ENCODE assay signal across 8 cellular contexts in the genomic region with DNA sequence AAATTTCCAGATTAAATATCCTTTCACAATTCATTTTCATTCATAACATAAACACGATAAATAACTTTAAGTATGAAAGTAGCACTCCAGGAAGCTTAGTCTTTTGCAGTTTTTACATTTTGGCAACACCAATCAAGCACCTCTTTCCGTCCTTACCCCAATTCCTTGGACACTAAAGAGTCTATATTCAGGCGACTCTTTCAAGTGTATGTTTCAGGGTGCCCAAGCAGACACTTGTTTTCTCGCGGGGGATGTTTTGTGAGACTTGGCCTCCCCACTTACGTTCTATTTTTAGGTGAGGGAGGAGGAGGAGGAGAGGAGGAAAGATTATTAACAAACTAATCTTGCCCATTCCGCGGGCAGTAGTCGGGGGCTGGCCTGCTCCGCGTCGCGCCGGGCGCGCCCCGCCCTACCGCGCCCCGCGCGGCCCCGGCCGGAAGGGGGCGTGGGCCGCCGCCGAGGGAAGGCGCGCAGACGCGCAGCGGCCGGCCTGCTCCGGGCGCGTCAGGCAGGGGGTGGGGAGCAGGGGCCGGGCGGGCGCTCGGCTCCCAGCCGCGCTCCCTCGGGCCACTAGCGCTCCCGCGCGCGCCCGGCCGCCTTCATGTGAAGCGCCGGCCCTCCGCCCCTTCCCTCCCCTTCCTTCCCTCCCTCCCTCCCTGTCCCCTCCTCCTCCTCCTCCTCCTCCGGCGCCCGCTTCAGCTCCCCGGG. TPM values are rescaled to one million over a fixed set of nuclear protein-coding genes. Genes with fewer than 3 reads are reported as not detected.
DNase-seq lines count a peak whose midpoint lies in the region; ATAC-seq and TF ChIP-seq lines count a peak whose summit lies in the region.

A gene (plus strand): TSS at position 473 of the 708 bp plus-strand sequence. CDS start 337 bp downstream, outside the sequence.

- ATAC-seq in GM18861 (IDR thresholded peaks at IDR 0.05; ENCODE audit: unreplicated experiment) = peak; percentile 85
- ATAC-seq in HG03097 (IDR thresholded peaks at IDR 0.05; ENCODE audit: low FRiP score, unreplicated experiment) = peak; percentile 83
- ATAC-seq in left lobe of liver = peak; percentile 91

- H3K27ac ChIP-seq in coronary artery = peak within 1 kb of the TSS; percentile 95 to 99

- no peak for TF ChIP-seq CTCF in coronary artery (IDR thresholded peaks at IDR 0.05)

- peak within 1 kb of the TSS; percentile 86 for H3K4me3 ChIP-seq in coronary artery

- DNase-seq in AG08396 (ENCODE audit: low spot score) = peak; percentile 98
- peak; percentile 79 for DNase-seq in NCI-H345 (lab: John Stamatoyannopoulos, UW)
- peak; percentile 50 to 54 for DNase-seq in activated CD4-positive, alpha-beta T cell treated with anti-CD3 and anti-CD28 coated beads for 4 hours
- DNase-seq in coronary artery (ENCODE audit: low spot score) = no peak
- peak; percentile 90 for DNase-seq in left lobe of liver (ENCODE audit: low spot score)
- DNase-seq in stimulated activated CD4-positive, alpha-beta T cell treated with anti-CD3 and anti-CD28 coated beads, Interleukin-2, amount 100 ng/mL, for 24 hours = peak; percentile 68 to 80

RNA-seq across cellular contexts. Expression of the gene that starts here (rescaled TPM):
- total RNA-seq in left lobe of liver = 96.4 TPM
